1 cellular context compared by ENCODE assay signal in the genomic region with DNA sequence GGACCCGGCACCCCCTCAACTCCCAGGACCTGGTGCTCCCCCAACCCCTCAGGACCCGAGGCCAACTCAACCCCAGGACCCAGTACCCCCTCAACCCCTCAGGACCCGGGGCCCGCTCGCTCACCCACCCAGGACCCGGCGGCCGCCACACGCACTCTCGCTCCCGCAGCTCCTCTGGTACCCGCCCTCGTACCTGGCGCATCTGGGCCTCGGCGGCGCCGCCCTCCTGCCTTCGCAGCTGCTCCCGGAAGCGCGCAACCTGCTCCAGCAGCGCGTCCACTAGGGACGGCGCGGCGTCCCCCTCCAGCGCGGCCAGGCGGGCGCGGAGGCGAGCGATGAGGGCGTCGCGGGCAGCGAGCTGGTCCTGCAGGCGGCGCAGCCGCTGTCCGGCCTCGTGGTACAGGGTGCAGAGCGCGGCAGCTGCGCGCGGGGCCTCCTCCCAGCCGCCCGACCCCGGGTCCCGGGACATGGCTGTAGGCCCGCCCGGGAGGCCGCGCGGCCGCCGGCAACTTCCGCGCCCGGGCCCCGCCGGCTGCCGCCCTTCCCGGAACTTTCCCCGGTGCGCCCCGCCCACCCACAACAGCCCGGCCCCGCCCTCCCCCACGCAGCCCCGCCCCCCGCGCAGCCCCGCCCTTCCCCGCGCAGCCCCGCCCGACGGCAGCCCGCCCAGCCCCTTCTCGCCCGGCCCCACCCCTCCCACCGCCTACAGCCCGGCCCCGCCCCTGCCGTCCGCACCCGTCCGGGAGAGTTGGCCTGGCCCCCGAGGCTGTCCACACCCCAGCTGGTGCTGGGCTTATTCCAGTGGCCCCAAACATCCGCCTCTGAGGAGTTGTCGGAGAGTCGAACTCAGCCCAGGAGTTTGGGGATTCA.
TF ChIP-seq lines count a peak whose summit lies in the region.

Gene TNIP2 (minus strand): TSS at position 516 of the 870 bp plus-strand sequence. CDS start 47 bp downstream, at position 469.

TF ChIP-seq in HepG2, 621 proteins besides CTCF, POLR2A, EP300 and RAD21 (continued from another document and continues in another):
- TF ChIP-seq, protein P1, sequence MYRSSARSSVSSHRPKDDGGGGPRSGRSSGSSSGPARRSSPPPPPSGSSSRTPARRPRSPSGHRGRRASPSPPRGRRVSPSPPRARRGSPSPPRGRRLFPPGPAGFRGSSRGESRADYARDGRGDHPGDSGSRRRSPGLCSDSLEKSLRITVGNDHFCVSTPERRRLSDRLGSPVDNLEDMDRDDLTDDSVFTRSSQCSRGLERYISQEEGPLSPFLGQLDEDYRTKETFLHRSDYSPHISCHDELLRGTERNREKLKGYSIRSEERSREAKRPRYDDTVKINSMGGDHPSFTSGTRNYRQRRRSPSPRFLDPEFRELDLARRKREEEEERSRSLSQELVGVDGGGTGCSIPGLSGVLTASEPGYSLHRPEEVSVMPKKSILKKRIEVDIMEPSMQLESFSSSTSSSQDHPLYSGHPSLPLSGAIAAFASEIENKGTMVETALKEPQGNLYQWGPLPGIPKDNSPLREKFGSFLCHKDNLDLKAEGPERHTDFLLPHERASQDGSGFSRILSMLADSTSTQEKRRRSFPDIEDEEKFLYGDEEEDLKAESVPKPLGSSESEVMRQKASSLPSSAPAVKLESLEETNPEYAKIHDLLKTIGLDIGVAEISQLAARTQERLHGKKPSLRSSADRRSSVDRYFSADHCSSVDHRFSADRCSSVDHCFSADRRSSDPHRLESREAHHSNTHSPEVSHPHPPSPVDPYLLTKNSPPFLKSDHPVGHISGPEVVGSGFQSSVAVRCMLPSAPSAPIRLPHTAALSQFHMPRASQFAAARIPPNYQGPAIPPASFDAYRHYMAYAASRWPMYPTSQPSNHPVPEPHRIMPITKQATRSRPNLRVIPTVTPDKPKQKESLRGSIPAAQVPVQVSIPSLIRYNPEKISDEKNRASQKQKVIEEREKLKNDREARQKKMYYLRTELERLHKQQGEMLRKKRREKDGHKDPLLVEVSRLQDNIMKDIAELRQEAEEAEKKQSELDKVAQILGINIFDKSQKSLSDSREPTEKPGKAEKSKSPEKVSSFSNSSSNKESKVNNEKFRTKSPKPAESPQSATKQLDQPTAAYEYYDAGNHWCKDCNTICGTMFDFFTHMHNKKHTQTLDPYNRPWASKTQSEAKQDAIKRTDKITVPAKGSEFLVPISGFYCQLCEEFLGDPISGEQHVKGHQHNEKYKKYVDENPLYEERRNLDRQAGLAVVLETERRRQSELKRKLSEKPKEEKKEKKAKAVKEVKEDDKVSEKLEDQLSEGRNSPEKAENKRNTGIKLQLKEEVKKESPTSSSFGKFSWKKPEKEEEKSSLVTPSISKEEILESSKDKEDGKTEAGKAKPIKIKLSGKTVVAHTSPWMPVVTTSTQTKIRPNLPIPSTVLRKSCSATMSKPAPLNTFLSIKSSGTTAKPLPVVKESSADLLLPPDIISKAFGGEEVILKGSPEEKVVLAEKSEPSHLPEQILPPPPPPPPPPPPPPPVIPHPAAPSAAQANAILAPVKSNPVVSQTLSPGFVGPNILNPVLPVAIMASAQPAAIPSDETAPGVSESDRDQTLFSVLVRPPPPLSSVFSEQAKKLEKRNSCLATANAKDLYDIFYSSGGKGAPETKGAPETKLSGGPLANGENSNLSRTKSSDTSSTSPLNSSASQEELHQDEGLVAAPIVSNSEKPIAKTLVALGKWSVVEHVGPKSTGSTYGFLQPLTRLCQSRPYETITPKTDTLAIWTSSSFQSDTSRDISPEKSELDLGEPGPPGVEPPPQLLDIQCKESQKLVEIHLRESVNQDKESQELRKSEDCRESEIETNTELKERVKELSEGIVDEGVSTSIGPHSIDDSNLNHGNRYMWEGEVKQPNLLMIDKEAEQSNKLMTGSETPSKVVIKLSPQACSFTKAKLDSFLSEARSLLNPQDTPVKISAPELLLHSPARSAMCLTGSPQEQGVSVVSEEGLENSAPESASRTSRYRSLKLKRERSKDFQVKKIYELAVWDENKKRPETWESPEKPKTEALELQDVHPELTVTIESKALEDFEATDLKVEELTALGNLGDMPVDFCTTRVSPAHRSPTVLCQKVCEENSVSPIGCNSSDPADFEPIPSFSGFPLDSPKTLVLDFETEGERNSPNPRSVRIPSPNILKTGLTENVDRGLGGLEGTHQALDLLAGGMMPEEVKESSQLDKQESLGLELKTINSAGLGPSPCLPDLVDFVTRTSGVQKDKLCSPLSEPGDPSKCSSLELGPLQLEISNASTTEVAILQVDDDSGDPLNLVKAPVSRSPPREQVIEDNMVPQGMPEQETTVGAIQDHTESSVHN (CRISPR knock-in tag; IDR thresholded peaks at IDR 0.05) = no peak
- no peak for TF ChIP-seq ZNF678 (CRISPR knock-in tag; IDR thresholded peaks at IDR 0.05)
- no peak for TF ChIP-seq SCMH1 (CRISPR knock-in tag; IDR thresholded peaks at IDR 0.05; ENCODE audit: borderline replicate concordance)
- 0 out of 2 replicates have a peak, but pooled peaks have one; percentile 18 for TF ChIP-seq RARA (CRISPR knock-in tag; IDR thresholded peaks at IDR 0.05)
- TF ChIP-seq HDAC1 (CRISPR knock-in tag; IDR thresholded peaks at IDR 0.05) = 0 out of 2 replicates have a peak, but pooled peaks have one; percentile 63
- no peak for TF ChIP-seq ZMYM2 (CRISPR knock-in tag; IDR thresholded peaks at IDR 0.05)
- TF ChIP-seq ZNF841 (CRISPR knock-in tag; IDR thresholded peaks at IDR 0.05; ENCODE audit: borderline replicate concordance) = no peak
- no peak for TF ChIP-seq TBP (CRISPR knock-in tag; IDR thresholded peaks at IDR 0.05)
- TF ChIP-seq ZNF501 (CRISPR knock-in tag; IDR thresholded peaks at IDR 0.05) = no peak
- TF ChIP-seq, protein P2, sequence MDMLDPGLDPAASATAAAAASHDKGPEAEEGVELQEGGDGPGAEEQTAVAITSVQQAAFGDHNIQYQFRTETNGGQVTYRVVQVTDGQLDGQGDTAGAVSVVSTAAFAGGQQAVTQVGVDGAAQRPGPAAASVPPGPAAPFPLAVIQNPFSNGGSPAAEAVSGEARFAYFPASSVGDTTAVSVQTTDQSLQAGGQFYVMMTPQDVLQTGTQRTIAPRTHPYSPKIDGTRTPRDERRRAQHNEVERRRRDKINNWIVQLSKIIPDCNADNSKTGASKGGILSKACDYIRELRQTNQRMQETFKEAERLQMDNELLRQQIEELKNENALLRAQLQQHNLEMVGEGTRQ (IDR thresholded peaks at IDR 0.05; ENCODE audit: low read depth, low read length) = no peak
- TF ChIP-seq, protein P2 (CRISPR knock-in tag; IDR thresholded peaks at IDR 0.05; ENCODE audit: borderline replicate concordance) = no peak
- no peak for TF ChIP-seq FOXJ3 (CRISPR knock-in tag; IDR thresholded peaks at IDR 0.05; ENCODE audit: borderline replicate concordance)
- TF ChIP-seq ZMYM4 (CRISPR knock-in tag; IDR thresholded peaks at IDR 0.05) = peak; percentile 52; the same call in 1 of the 2 replicates
- TF ChIP-seq SALL2 (CRISPR knock-in tag; IDR thresholded peaks at IDR 0.05) = peak; percentile 75
- TF ChIP-seq HMGA1 (CRISPR knock-in tag; conservative IDR thresholded peaks at IDR 0.05) = no peak
- TF ChIP-seq, protein P3, sequence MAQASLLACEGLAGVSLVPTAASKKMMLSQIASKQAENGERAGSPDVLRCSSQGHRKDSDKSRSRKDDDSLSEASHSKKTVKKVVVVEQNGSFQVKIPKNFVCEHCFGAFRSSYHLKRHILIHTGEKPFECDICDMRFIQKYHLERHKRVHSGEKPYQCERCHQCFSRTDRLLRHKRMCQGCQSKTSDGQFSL (CRISPR knock-in tag; IDR thresholded peaks at IDR 0.05) = no peak
- TF ChIP-seq NPAS2 (CRISPR knock-in tag; IDR thresholded peaks at IDR 0.05; ENCODE audit: borderline replicate concordance) = no peak
- TF ChIP-seq EED (CRISPR knock-in tag; IDR thresholded peaks at IDR 0.05) = peak; percentile 68; the same call in 1 of the 2 replicates
- no peak for TF ChIP-seq ZNF549 (CRISPR knock-in tag; IDR thresholded peaks at IDR 0.05)
- TF ChIP-seq, protein P4, sequence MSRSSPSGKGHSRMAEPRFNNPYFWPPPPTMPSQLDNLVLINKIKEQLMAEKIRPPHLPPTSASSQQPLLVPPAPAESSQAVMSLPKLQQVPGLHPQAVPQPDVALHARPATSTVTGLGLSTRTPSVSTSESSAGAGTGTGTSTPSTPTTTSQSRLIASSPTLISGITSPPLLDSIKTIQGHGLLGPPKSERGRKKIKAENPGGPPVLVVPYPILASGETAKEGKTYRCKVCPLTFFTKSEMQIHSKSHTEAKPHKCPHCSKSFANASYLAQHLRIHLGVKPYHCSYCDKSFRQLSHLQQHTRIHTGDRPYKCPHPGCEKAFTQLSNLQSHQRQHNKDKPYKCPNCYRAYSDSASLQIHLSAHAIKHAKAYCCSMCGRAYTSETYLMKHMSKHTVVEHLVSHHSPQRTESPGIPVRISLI (CRISPR knock-in tag; IDR thresholded peaks at IDR 0.05; ENCODE audit: borderline replicate concordance) = no peak
- TF ChIP-seq JUN (CRISPR knock-in tag; IDR thresholded peaks at IDR 0.05) = no peak
- no peak; the same call in 1 of the 2 replicates for TF ChIP-seq ZBED4 (CRISPR knock-in tag; IDR thresholded peaks at IDR 0.05; ENCODE audit: borderline replicate concordance)
- TF ChIP-seq, protein P5, sequence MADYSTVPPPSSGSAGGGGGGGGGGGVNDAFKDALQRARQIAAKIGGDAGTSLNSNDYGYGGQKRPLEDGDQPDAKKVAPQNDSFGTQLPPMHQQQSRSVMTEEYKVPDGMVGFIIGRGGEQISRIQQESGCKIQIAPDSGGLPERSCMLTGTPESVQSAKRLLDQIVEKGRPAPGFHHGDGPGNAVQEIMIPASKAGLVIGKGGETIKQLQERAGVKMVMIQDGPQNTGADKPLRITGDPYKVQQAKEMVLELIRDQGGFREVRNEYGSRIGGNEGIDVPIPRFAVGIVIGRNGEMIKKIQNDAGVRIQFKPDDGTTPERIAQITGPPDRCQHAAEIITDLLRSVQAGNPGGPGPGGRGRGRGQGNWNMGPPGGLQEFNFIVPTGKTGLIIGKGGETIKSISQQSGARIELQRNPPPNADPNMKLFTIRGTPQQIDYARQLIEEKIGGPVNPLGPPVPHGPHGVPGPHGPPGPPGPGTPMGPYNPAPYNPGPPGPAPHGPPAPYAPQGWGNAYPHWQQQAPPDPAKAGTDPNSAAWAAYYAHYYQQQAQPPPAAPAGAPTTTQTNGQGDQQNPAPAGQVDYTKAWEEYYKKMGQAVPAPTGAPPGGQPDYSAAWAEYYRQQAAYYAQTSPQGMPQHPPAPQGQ (CRISPR knock-in tag; IDR thresholded peaks at IDR 0.05; ENCODE audit: borderline replicate concordance) = no peak
- peak; percentile 56; the same call in 1 of the 2 replicates for TF ChIP-seq ZNF772 (CRISPR knock-in tag; IDR thresholded peaks at IDR 0.05)
- TF ChIP-seq BCL6 (CRISPR knock-in tag; IDR thresholded peaks at IDR 0.05) = no peak
- TF ChIP-seq, protein P6, sequence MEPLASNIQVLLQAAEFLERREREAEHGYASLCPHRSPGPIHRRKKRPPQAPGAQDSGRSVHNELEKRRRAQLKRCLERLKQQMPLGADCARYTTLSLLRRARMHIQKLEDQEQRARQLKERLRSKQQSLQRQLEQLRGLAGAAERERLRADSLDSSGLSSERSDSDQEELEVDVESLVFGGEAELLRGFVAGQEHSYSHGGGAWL (CRISPR knock-in tag; IDR thresholded peaks at IDR 0.05) = peak; percentile 24
- TF ChIP-seq ZNF138 (CRISPR knock-in tag; IDR thresholded peaks at IDR 0.05; ENCODE audit: low read depth) = 0 out of 2 replicates have a peak, but pooled peaks have one; percentile 26
- no peak for TF ChIP-seq E2F2 (CRISPR knock-in tag; IDR thresholded peaks at IDR 0.05; ENCODE audit: borderline replicate concordance)
- TF ChIP-seq ZFP41 (CRISPR knock-in tag; IDR thresholded peaks at IDR 0.05; ENCODE audit: borderline replicate concordance) = no peak
- no peak for TF ChIP-seq KLF9 (CRISPR knock-in tag; IDR thresholded peaks at IDR 0.05; ENCODE audit: low read depth)
- TF ChIP-seq ZNF703 (CRISPR knock-in tag; IDR thresholded peaks at IDR 0.05; ENCODE audit: borderline replicate concordance) = no peak
- TF ChIP-seq ZNF484 (CRISPR knock-in tag; IDR thresholded peaks at IDR 0.05; ENCODE audit: borderline replicate concordance, low read depth) = no peak
